Comparison of ENCODE assay signal across 26 cellular contexts in the genomic region with DNA sequence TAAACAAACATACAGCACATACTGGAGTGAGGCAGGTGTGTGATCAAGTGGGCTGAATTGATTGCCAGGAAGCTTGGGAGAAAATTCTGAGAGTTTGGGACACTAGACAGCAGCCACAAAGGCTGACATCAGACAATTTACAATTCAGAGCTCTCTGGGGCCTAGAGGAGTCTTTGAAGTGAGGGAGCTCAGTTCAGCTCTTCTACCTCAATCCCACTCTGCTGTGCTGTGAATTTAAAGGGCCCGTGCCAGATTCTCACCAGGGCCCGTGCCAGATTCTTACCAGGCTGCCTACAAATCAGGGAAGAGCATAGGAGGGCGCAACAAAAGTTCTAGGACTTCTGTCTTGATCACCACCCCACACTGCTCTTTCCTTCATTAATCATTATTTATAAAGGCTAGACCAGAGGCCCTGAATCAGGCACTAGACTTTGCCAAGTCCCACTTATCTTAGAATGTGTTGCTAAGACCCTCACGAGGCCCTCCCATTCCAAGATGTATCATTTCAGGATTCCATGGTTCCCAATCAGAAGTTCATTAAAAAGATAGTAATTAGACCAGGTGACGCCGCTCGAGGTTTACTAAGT.
"Had no signal": no experiment of that assay in that cellular context is flagged by ENCODE, and none has a peak within 500 bp of the region (broad histone marks: within the 10 kb centered on the region; RNA-seq: fewer than 3 reads in every experiment).

No MANE protein-coding gene starts in this region.

- DNase-seq: hippocampal formation; kidney glomerular epithelial cell; left cardiac atrium; mesendoderm; naive B cell; nucleus accumbens; pancreas; posterior cingulate gyrus; retina; right cardiac atrium; stimulated activated CD4-positive, alpha-beta T cell treated with anti-CD3 and anti-CD28 coated beads, Interleukin-12 subunit alpha, Interleukin-12 subunit beta, amount 100 ng/mL, for 4 hours; stimulated activated CD4-positive, alpha-beta T cell treated with anti-CD3 and anti-CD28 coated beads, Interleukin-15, amount 100 ng/mL, for 24 hours; stimulated activated CD4-positive, alpha-beta T cell treated with anti-CD3 and anti-CD28 coated beads, Interleukin-2, amount 100 ng/mL, for 24 hours; stimulated activated CD4-positive, alpha-beta T cell treated with anti-CD3 and anti-CD28 coated beads, Interleukin-4, amount 100 ng/mL, for 1 hour; stimulated activated naive B cell treated with anti-CD40 and anti-IgM and Interleukin-4, amounts not matched to agents 10 μg/mL and 1 μg/mL and 100 μg/mL, for 72 hours; stimulated activated naive CD8-positive, alpha-beta T cell treated with anti-CD3 and anti-CD28 coated beads, Interleukin-15, Interleukin-2, amounts not matched to agents 100 U/mL and 50 U/mL, for 24 hours; stomach; testis; thyroid gland; transverse colon; upper lobe of left lung had no signal

- H3K36me3 Mint-ChIP-seq: mesothelial cell of epicardium; naive B cell; natural killer cell treated with Interleukin-12 subunit alpha and Interleukin-12 subunit beta and Interleukin-15 and Interleukin-18, amount 100 ng/mL, for 72 hours; stimulated activated naive B cell treated with anti-CD40 and anti-IgM and Interleukin-4, amounts not matched to agents 10 μg/mL and 1 μg/mL and 100 μg/mL, for 72 hours had no signal

- ATAC-seq: left cardiac atrium; left lobe of liver; natural killer cell treated with Interleukin-12 subunit alpha and Interleukin-12 subunit beta and Interleukin-15 and Interleukin-18, amount 100 ng/mL, for 72 hours; pancreas; right cardiac atrium; sciatic nerve; stimulated activated naive B cell treated with anti-CD40 and anti-IgM and Interleukin-4, amounts not matched to agents 10 μg/mL and 1 μg/mL and 100 μg/mL, for 72 hours; stimulated activated naive CD8-positive, alpha-beta T cell treated with anti-CD3 and anti-CD28 coated beads, Interleukin-15, Interleukin-2, amounts not matched to agents 100 U/mL and 50 U/mL, for 24 hours had no signal

- H3K4me3 Mint-ChIP-seq: mesothelial cell of epicardium; naive B cell; natural killer cell treated with Interleukin-12 subunit alpha and Interleukin-12 subunit beta and Interleukin-15 and Interleukin-18, amount 100 ng/mL, for 72 hours; neural crest cell; stimulated activated naive B cell treated with anti-CD40 and anti-IgM and Interleukin-4, amounts not matched to agents 10 μg/mL and 1 μg/mL and 100 μg/mL, for 72 hours had no signal

- H3K27ac Mint-ChIP-seq: mesothelial cell of epicardium; naive B cell; natural killer cell treated with Interleukin-12 subunit alpha and Interleukin-12 subunit beta and Interleukin-15 and Interleukin-18, amount 100 ng/mL, for 72 hours; stimulated activated naive B cell treated with anti-CD40 and anti-IgM and Interleukin-4, amounts not matched to agents 10 μg/mL and 1 μg/mL and 100 μg/mL, for 72 hours had no signal

- H3K9me3 Mint-ChIP-seq: mesothelial cell of epicardium; natural killer cell treated with Interleukin-12 subunit alpha and Interleukin-12 subunit beta and Interleukin-15 and Interleukin-18, amount 100 ng/mL, for 72 hours; neural crest cell had no signal

- H3K4me1 Mint-ChIP-seq: naive B cell; stimulated activated naive B cell treated with anti-CD40 and anti-IgM and Interleukin-4, amounts not matched to agents 10 μg/mL and 1 μg/mL and 100 μg/mL, for 72 hours had no signal
